Comparison of ENCODE assay signal across 11 cellular contexts in the genomic region with DNA sequence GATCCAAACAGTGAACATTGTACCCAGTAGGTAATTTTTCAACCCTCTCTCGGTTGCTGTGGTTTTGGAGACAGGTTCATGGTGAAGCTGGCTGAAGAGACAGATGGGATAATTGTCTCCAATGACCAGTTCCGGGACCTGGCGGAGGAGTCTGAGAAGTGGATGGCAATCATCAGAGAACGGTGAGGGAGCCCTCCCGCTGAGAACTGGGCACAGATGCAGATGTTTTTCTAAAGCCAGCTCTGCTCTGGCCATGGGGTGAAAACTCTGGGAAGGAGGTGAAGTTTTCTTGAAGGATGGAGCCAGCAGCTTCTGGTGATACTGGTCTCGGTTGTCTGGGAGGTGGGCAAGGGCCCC. TPM values are rescaled to one million over a fixed set of nuclear protein-coding genes. Genes with fewer than 3 reads are reported as not detected.
DNase-seq lines count a peak whose midpoint lies in the region; ATAC-seq, FAIRE-seq and TF ChIP-seq lines count a peak whose summit lies in the region.
"Had no signal": no experiment of that assay in that cellular context is flagged by ENCODE, and none has a peak within 500 bp of the region (broad histone marks: within the 10 kb centered on the region; RNA-seq: fewer than 3 reads in every experiment).

No MANE protein-coding gene starts in this region.

- intact Hi-C loops in heart left ventricle (cut with DNase I) (loop anchor here (1.0 to 10.0 kb wide), 8 partner anchors 75 to 204 kb away; a partner anchor contains a TSS), Right ventricle myocardium inferior (cut with DNase I) (loop anchor here (1.0 to 10.0 kb wide), 4 partner anchors 103 to 291 kb away; a partner anchor contains a TSS), tibial artery (cut with DNase I; ENCODE audit: low total_unique reads) (loop anchor here (10.0 kb wide), 1 partner anchor 191 kb away; a partner anchor contains a TSS)

- H3K36me3 ChIP-seq in heart left ventricle: peaks cover 0 to 92% (median 85%) of the 10 kb centered on the region in 9 donors
- H3K36me3 ChIP-seq in muscle layer of colon (ENCODE audit: insufficient read depth, low read length): peaks cover 77% of the 10 kb centered on the region
- peaks cover 66 to 94% (median 73%) of the 10 kb centered on the region in 3 donors for H3K36me3 ChIP-seq in tibial artery

- ATAC-seq in heart left ventricle (no peak), Right ventricle myocardium inferior (no peak)

- DNase-seq in heart left ventricle: no peak
- no peak for DNase-seq in Right ventricle myocardium inferior (ENCODE audit: missing footprints)
- DNase-seq in tibial artery: no peak
- no peak for DNase-seq in ureter (ENCODE audit: low spot score)
- DNase-seq in GM19239 (ENCODE audit: insufficient read length, low spot score): no peak
- no peak for DNase-seq in superior temporal gyrus (ENCODE audit: extremely low spot score)

- H3K27me3 ChIP-seq in heart left ventricle: no peaks in the 10 kb centered on the region
- H3K27me3 ChIP-seq in muscle layer of colon (ENCODE audit: control insufficient read depth in 1 of 2, insufficient read depth in 2 of 2, low read length in 2 of 2): no peaks in the 10 kb centered on the region
- H3K27me3 ChIP-seq in tibial artery: no peaks in the 10 kb centered on the region
- H3K27me3 ChIP-seq: SJCRH30 had no signal

- 55 to 63% (median 59%) methylated on average over 6 of the region's 6 CpGs for WGBS in heart left ventricle, 4 donors

- FAIRE-seq in GM19239 (lab: Jason Lieb, UNC): no peak

- H3K4me1 ChIP-seq in heart left ventricle (peaks cover 3 to 83% (median 58%) of the 10 kb centered on the region in 12 donors), muscle layer of colon (ENCODE audit: insufficient read depth, low read length) (peaks cover 35% of the 10 kb centered on the region), tibial artery (peaks cover 0 to 45% (median 27%) of the 10 kb centered on the region in 4 donors)

- no peaks in the 10 kb centered on the region for H3K9me3 ChIP-seq in heart left ventricle
- H3K9me3 ChIP-seq in muscle layer of colon (ENCODE audit: low read length): no peaks in the 10 kb centered on the region
- no peaks in the 10 kb centered on the region for H3K9me3 ChIP-seq in tibial artery
- H3K9me3 ChIP-seq: HAP-1, SJCRH30 had no signal

- peak overlapping the region; percentile 4 to 81 (median 66) for H3K27ac ChIP-seq in heart left ventricle
- peak overlapping the region; percentile 23 for H3K27ac ChIP-seq in angular gyrus (ENCODE audit: low read depth, low read length)
- H3K27ac ChIP-seq in muscle layer of colon (ENCODE audit: low read depth, low read length): peak overlapping the region; percentile 53
- peak overlapping the region; percentile 42 to 53 for H3K27ac ChIP-seq in tibial artery
- H3K27ac ChIP-seq: SJCRH30 had no signal

- no peak for TF ChIP-seq POLR2A in heart left ventricle (IDR thresholded peaks at IDR 0.05)

- H3K4me3 ChIP-seq in heart left ventricle (no peak overlapping the region), muscle layer of colon (ENCODE audit: low read depth in 1 of 2, low read length in 2 of 2) (no peak overlapping the region), tibial artery (no peak overlapping the region)
- H3K4me3 ChIP-seq: HAP-1, SJCRH30 had no signal

- no peak for TF ChIP-seq CTCF in heart left ventricle (IDR thresholded peaks at IDR 0.05)
- TF ChIP-seq CTCF in tibial artery (IDR thresholded peaks at IDR 0.05): no peak

- no peak overlapping the region for H3K9ac ChIP-seq in muscle layer of colon (ENCODE audit: low read length)

RNA-seq across cellular contexts. Expression of a gene that starts 6.2 kb away (rescaled TPM):
- total RNA-seq in heart left ventricle: 10 to 100 TPM; 16.9 to 33.4 (median 20.1) TPM
- polyA plus RNA-seq in heart left ventricle: 10 to 100 TPM; 15.6 to 34.5 TPM
- 23.3 TPM for total RNA-seq in Right ventricle myocardium inferior
- total RNA-seq in ureter: 72.9 TPM

RNA-seq across cellular contexts. Expression of a gene that starts 6.5 kb away (rescaled TPM):
- total RNA-seq in heart left ventricle (1 to 10 TPM in 5 of 9 donors, under 1 TPM in 4; 0.38 to 4.9 (median 1.0) TPM), Right ventricle myocardium inferior (1.1 TPM), ureter (2.2 TPM)
- under 1 TPM; 0.72 to 0.80 TPM for polyA plus RNA-seq in heart left ventricle
- total RNA-seq: Daoy had no signal

RNA-seq across cellular contexts. Expression of a gene that starts 6.6 kb away (rescaled TPM):
- 10 to 100 TPM; 58.6 to 74.6 (median 60.5) TPM for total RNA-seq in heart left ventricle
- 100 to 1,000 TPM in 1 of 2 donors, 10 to 100 TPM in 1; 68.4 to 109 TPM for polyA plus RNA-seq in heart left ventricle
- total RNA-seq in Right ventricle myocardium inferior: 76.6 TPM
- total RNA-seq in ureter: 73.5 TPM

RNA-seq across cellular contexts. Expression of a gene that starts 37.2 kb away (rescaled TPM):
- total RNA-seq in heart left ventricle: 10 to 100 TPM in 1 of 9 donors, 1 to 10 TPM in 8; 3.7 to 10.0 (median 7.5) TPM
- polyA plus RNA-seq in heart left ventricle: 1 to 10 TPM; 3.6 to 6.7 TPM
- total RNA-seq in Right ventricle myocardium inferior: 9.5 TPM
- 32.7 TPM for total RNA-seq in ureter
